Comparison of ENCODE assay signal across 23 cellular contexts in genomic region chr4:148770377-148770776, GRCh38.
DNase-seq lines count a peak whose midpoint lies in the region; ATAC-seq, FAIRE-seq and TF ChIP-seq lines count a peak whose summit lies in the region.
"Had no signal": no experiment of that assay in that cellular context is flagged by ENCODE, and none has a peak within 500 bp of the region (broad histone marks: within the 10 kb centered on the region; RNA-seq: fewer than 3 reads in every experiment).

No MANE protein-coding gene starts in this region.

- TF ChIP-seq EP300 in HepG2 (IDR thresholded peaks at IDR 0.05; ENCODE audit: low read depth in 2 of 2, low read length in 2 of 2): no peak
- TF ChIP-seq EP300 in HepG2 (CRISPR knock-in tag; IDR thresholded peaks at IDR 0.05; ENCODE audit: borderline replicate concordance): no peak

- no peaks in the 10 kb centered on the region for H4K20me1 ChIP-seq in HepG2 (ENCODE audit: insufficient read depth, low read length)

- H3K9ac ChIP-seq in liver (ENCODE audit: low read depth in 1 of 2, low read length in 2 of 2) (no peak overlapping the region), HepG2 (ENCODE audit: insufficient read depth, low read depth, low read length) (no peak overlapping the region)
- H3K9ac ChIP-seq: GM23248, KMS-11 had no signal

- no TSS peak for BruUV-seq in HepG2 (replicated peaks; lab: Mats Ljungman, UMichigan)

- no peaks in the 10 kb centered on the region for H3K9me3 ChIP-seq in liver (ENCODE audit: control insufficient read depth in 4 of 4, low read length in 3 of 4)
- peaks cover 38% of the 10 kb centered on the region for H3K9me3 ChIP-seq in HepG2 (ENCODE audit: low read length)
- no peaks in the 10 kb centered on the region for H3K9me3 ChIP-seq in WERI-Rb-1 (ENCODE audit: severe bottlenecking)
- no peaks in the 10 kb centered on the region for H3K9me3 ChIP-seq in upper lobe of right lung
- H3K9me3 ChIP-seq: HAP-1, SJCRH30 had no signal

- H3K4me3 ChIP-seq in liver (ENCODE audit: low read depth in 1 of 3, low read length in 3 of 3): no peak overlapping the region
- no peak overlapping the region for H3K4me3 ChIP-seq in HepG2 (replicated peaks in 1 of 3; ENCODE audit: insufficient read depth in 1 of 3, low read depth in 2 of 3, low read length in 3 of 3)
- no peak overlapping the region for H3K4me3 ChIP-seq in WERI-Rb-1 (ENCODE audit: low read depth, low read length)
- no peak overlapping the region for H3K4me3 ChIP-seq in upper lobe of right lung
- H3K4me3 ChIP-seq: GM23248, HAP-1, SJCRH30 had no signal

- FAIRE-seq in HepG2 (lab: Jason Lieb, UNC): no peak
- FAIRE-seq: GM18507, RCC 7860 had no signal

- H3K4me1 ChIP-seq in liver (ENCODE audit: control insufficient read depth in 4 of 4, insufficient read depth in 4 of 4, low read length in 3 of 4): no peaks in the 10 kb centered on the region
- H3K4me1 ChIP-seq in HepG2 (ENCODE audit: insufficient read depth, low read length): no peaks in the 10 kb centered on the region
- no peaks in the 10 kb centered on the region for H3K4me1 ChIP-seq in upper lobe of right lung
- H3K4me1 ChIP-seq: HAP-1, SJCRH30 had no signal

- H3K27ac ChIP-seq in liver (ENCODE audit: low read depth in 1 of 2, low read length in 2 of 2) (no peak overlapping the region), HepG2 (ENCODE audit: extremely low read length, insufficient read depth, low read length) (no peak overlapping the region), WERI-Rb-1 (no peak overlapping the region), upper lobe of right lung (no peak overlapping the region)
- H3K27ac ChIP-seq: 22Rv1, GM23248, KMS-11, SJCRH30 had no signal

- H3K27me3 ChIP-seq in liver (ENCODE audit: control insufficient read depth in 4 of 4, insufficient read depth in 4 of 4, low read length in 3 of 4): no peaks in the 10 kb centered on the region
- no peaks in the 10 kb centered on the region for H3K27me3 ChIP-seq in HepG2 (ENCODE audit: control insufficient read depth in 1 of 2, insufficient read depth in 2 of 2, low read length in 2 of 2)
- H3K27me3 ChIP-seq in WERI-Rb-1 (ENCODE audit: insufficient read depth, low read depth, severe bottlenecking): no peaks in the 10 kb centered on the region
- no peaks in the 10 kb centered on the region for H3K27me3 ChIP-seq in upper lobe of right lung
- H3K27me3 ChIP-seq: SJCRH30 had no signal

- TF ChIP-seq CTCF in liver (IDR thresholded peaks at IDR 0.05; ENCODE audit: low read depth, low read length, missing input control) (no peak), HepG2 (CRISPR knock-in tag; IDR thresholded peaks at IDR 0.05) (no peak), WERI-Rb-1 (IDR thresholded peaks at IDR 0.05; ENCODE audit: low read depth, low read length) (0 out of 2 replicates have a peak, but pooled peaks have one; percentile 9), upper lobe of right lung (IDR thresholded peaks at IDR 0.05) (peak; percentile 9)

- CTCF ChIA-PET in HepG2 (lab: Yijun Ruan, JAX; ENCODE audit: low intra/inter-chr PET ratio, low total read pairs): no interaction called here

- DNase-seq in DMS53 (lab: John Stamatoyannopoulos, UW) (peak; percentile 3), DMS53 treated with DMSO at 0.1 percent for 48 hours (lab: John Stamatoyannopoulos, UW; ENCODE audit: unreplicated experiment) (no peak), HepG2 (ENCODE audit: low spot score) (no peak), WERI-Rb-1 (no peak), upper lobe of right lung (no peak), COLO829 (ENCODE audit: low spot score) (no peak)
- DNase-seq: DMS153, GM23248, NCI-H1092, NCI-H1436, NCI-H187, NCI-H2081 treated with DMSO at 0.1 percent for 48 hours, NCI-H524, NCI-H774, SJCRH30 had no signal

- intact Hi-C loops in HepG2 (cut with micrococcal nuclease; ENCODE audit: unreplicated experiment): no loop called here
- intact Hi-C loops in upper lobe of right lung (cut with DNase I): no loop called here

- no peaks in the 10 kb centered on the region for H3K79me2 ChIP-seq in HepG2 (ENCODE audit: insufficient read depth, low read length)

- POLR2A ChIA-PET in HepG2 (lab: Yijun Ruan, JAX): no interaction called here

- H3K4me2 ChIP-seq in HepG2 (ENCODE audit: low read depth, low read length): no peak overlapping the region
- H3K4me2 ChIP-seq: KMS-11 had no signal

- H3K36me3 ChIP-seq in liver (ENCODE audit: control insufficient read depth in 4 of 4, insufficient read depth in 3 of 4, low read depth in 1 of 4, low read length in 3 of 4): no peaks in the 10 kb centered on the region
- no peaks in the 10 kb centered on the region for H3K36me3 ChIP-seq in HepG2 (replicated peaks in 1 of 2; ENCODE audit: control insufficient read depth in 1 of 2, insufficient read depth in 2 of 2, low read length in 2 of 2)
- H3K36me3 ChIP-seq in WERI-Rb-1: no peaks in the 10 kb centered on the region
- H3K36me3 ChIP-seq in upper lobe of right lung: no peaks in the 10 kb centered on the region
- H3K36me3 ChIP-seq: HAP-1, SJCRH30 had no signal

- no peak for TF ChIP-seq POLR2A in HepG2 (IDR thresholded peaks at IDR 0.05; ENCODE audit: insufficient read depth in 1 of 2, low read depth in 2 of 2, low read length in 2 of 2)

- H2AFZ ChIP-seq in HepG2 (ENCODE audit: low read length): no peak overlapping the region
- H2AFZ ChIP-seq: GM23248 had no signal

- TF ChIP-seq RAD21 in liver (IDR thresholded peaks at IDR 0.05) (peak; percentile 39 to 54), HepG2 (CRISPR knock-in tag; IDR thresholded peaks at IDR 0.05) (no peak)

- in situ Hi-C loops in HepG2 (cut with HindIII; ENCODE audit: extremely low pct_ligation_motif_present, low pct_unique_long_range_greater_than_20kb): no loop called here

- ATAC-seq in HepG2 (no peak), upper lobe of right lung (no peak), GM19324 (IDR thresholded peaks at IDR 0.05; ENCODE audit: low FRiP score, unreplicated experiment) (no peak)
- ATAC-seq: SK-N-SH treated with all-trans-retinoic acid at 6 μM for 48 hours had no signal

TF ChIP-seq in liver, 16 proteins besides CTCF, POLR2A, EP300 and RAD21 (continues in another document):
- TF ChIP-seq SP1 (IDR thresholded peaks at IDR 0.05): no peak
- TF ChIP-seq TAF1 (conservative IDR thresholded peaks at IDR 0.05): no peak
- no peak for TF ChIP-seq REST (IDR thresholded peaks at IDR 0.05)
- TF ChIP-seq HNF4A (conservative IDR thresholded peaks at IDR 0.05): no peak

TF ChIP-seq in HepG2, 621 proteins besides CTCF, POLR2A, EP300 and RAD21:
- no peak for TF ChIP-seq MTA1 (CRISPR knock-in tag; IDR thresholded peaks at IDR 0.05; ENCODE audit: borderline replicate concordance)
- no peak for TF ChIP-seq DRAP1 (CRISPR knock-in tag; IDR thresholded peaks at IDR 0.05)
- no peak for TF ChIP-seq ZNF230 (CRISPR knock-in tag; IDR thresholded peaks at IDR 0.05)
- TF ChIP-seq SIN3A (IDR thresholded peaks at IDR 0.05; ENCODE audit: borderline replicate concordance, low read depth, low read length): no peak

Comparison
In these comparisons a context has a peak if more than half of its experiments do, and no peak if none do; other contexts are left out.
1. CTCF ChIP-seq: peak in WERI-Rb-1 (single experiment) and upper lobe of right lung (single experiment); none in liver (single experiment) and HepG2 (single experiment).